Comparison of ENCODE assay signal across 8 cellular contexts in genomic region chr3:154018100-154018696, GRCh38.
DNase-seq lines count a peak whose midpoint lies in the region; ATAC-seq, FAIRE-seq and TF ChIP-seq lines count a peak whose summit lies in the region.

No MANE protein-coding gene starts in this region.

- intact Hi-C loops in A673 (cut with micrococcal nuclease; ENCODE audit: unreplicated experiment), result loop anchor here (5.0 kb wide), 1 partner anchor 991 kb away; no protein-coding TSS in a partner anchor
- intact Hi-C loops in HepG2 (cut with micrococcal nuclease; ENCODE audit: unreplicated experiment), result no loop called here

- TF ChIP-seq RAD21 in HepG2 (CRISPR knock-in tag; IDR thresholded peaks at IDR 0.05), result no peak

- BruUV-seq in A673 (replicated peaks; lab: Mats Ljungman, UMichigan), result no TSS peak
- no TSS peak for BruUV-seq in HepG2 (replicated peaks; lab: Mats Ljungman, UMichigan)

- TF ChIP-seq POLR2A in HepG2 (IDR thresholded peaks at IDR 0.05; ENCODE audit: insufficient read depth in 1 of 2, low read depth in 2 of 2, low read length in 2 of 2) (no peak), upper lobe of left lung (IDR thresholded peaks at IDR 0.05) (no peak)

- no peaks in the 10 kb centered on the region for H3K79me2 ChIP-seq in HepG2 (ENCODE audit: insufficient read depth, low read length)

- no peaks in the 10 kb centered on the region for H4K20me1 ChIP-seq in HepG2 (ENCODE audit: insufficient read depth, low read length)

- no peaks in the 10 kb centered on the region for H3K4me1 Mint-ChIP-seq in activated T-cell treated with anti-CD3 and anti-CD28 coated beads, Interleukin-2, amount 50 U/mL, for 4 hours (ENCODE audit: low read depth)

- 0% methylated on average over 3 of the region's 3 CpGs for WGBS in HepG2 (ENCODE audit: low lambda C conversion rate)
- WGBS in upper lobe of left lung, 2 donors, result 60 to 61% methylated on average over 3 of the region's 3 CpGs

- DNase-seq in A673 (ENCODE audit: low spot score), result peak; percentile 64
- peak; percentile 67 for DNase-seq in NCI-H69 (lab: John Stamatoyannopoulos, UW)
- peak; percentile 12 for DNase-seq in activated T-cell treated with anti-CD3 and anti-CD28 coated beads, Interleukin-2, amount 50 U/mL, for 4 hours
- DNase-seq in HepG2 (ENCODE audit: low spot score), result peak; percentile 33
- no peak for DNase-seq in stimulated activated naive CD4-positive, alpha-beta T cell treated with Interleukin-2 at 50 U/mL for 16 hours (lab: John Stamatoyannopoulos, UW)
- no peak for DNase-seq in upper lobe of left lung

- no peak overlapping the region for H3K9ac ChIP-seq in HepG2 (ENCODE audit: insufficient read depth, low read depth, low read length)

- H3K27ac ChIP-seq in A673 (ENCODE audit: low read depth, low read length, poor library complexity, severe bottlenecking), result no peak overlapping the region
- no peak overlapping the region for H3K27ac ChIP-seq in HepG2 (ENCODE audit: extremely low read length, insufficient read depth, low read length)
- no peak overlapping the region for H3K27ac ChIP-seq in upper lobe of left lung

- no peaks in the 10 kb centered on the region for H3K36me3 Mint-ChIP-seq in activated T-cell treated with anti-CD3 and anti-CD28 coated beads, Interleukin-2, amount 50 U/mL, for 4 hours (ENCODE audit: insufficient read depth)

- peak; percentile 74 for TF ChIP-seq CTCF in A673 (conservative IDR thresholded peaks at IDR 0.05; ENCODE audit: low read depth, low read length)
- peak; percentile 81 for TF ChIP-seq CTCF in GM12872 (IDR thresholded peaks at IDR 0.05; ENCODE audit: insufficient read depth, low read depth, low read length)
- peak; percentile 76 for TF ChIP-seq CTCF in HepG2 (CRISPR knock-in tag; IDR thresholded peaks at IDR 0.05)
- TF ChIP-seq CTCF in upper lobe of left lung (IDR thresholded peaks at IDR 0.05), result peak in 1 of 6 experiments; percentile 6

- in situ Hi-C loops in HepG2 (cut with HindIII; ENCODE audit: extremely low pct_ligation_motif_present, low pct_unique_long_range_greater_than_20kb), result no loop called here

- POLR2A ChIA-PET in A673 (lab: Charles Lee; ENCODE audit: low non-redundant PET), result no interaction called here
- POLR2A ChIA-PET in HepG2 (lab: Yijun Ruan, JAX), result no interaction called here

- peak; percentile 83 for ATAC-seq in HG02852 (IDR thresholded peaks at IDR 0.05; ENCODE audit: unreplicated experiment)
- no peak for ATAC-seq in activated T-cell treated with anti-CD3 and anti-CD28 coated beads, Interleukin-2, amount 50 U/mL, for 4 hours
- ATAC-seq in HepG2, result peak; percentile 94
- ATAC-seq in upper lobe of left lung (ENCODE audit: low FRiP score in 2 of 2), result no peak

- no peak overlapping the region for H3K4me2 ChIP-seq in HepG2 (ENCODE audit: low read depth, low read length)

- H3K9me3 ChIP-seq in A673 (ENCODE audit: low read depth, low read length, poor library complexity, severe bottlenecking) (peaks cover 4% of the 10 kb centered on the region), HepG2 (ENCODE audit: low read length) (no peaks in the 10 kb centered on the region), upper lobe of left lung (no peaks in the 10 kb centered on the region)

- H3K4me3 ChIP-seq in A673 (ENCODE audit: low read depth, low read length, poor library complexity, severe bottlenecking) (no peak overlapping the region), HepG2 (replicated peaks in 1 of 3; ENCODE audit: insufficient read depth in 1 of 3, low read depth in 2 of 3, low read length in 3 of 3) (no peak overlapping the region), upper lobe of left lung (no peak overlapping the region)

- no peaks in the 10 kb centered on the region for H3K4me1 ChIP-seq in A673 (ENCODE audit: insufficient read depth, low read length, poor library complexity, severe bottlenecking)
- H3K4me1 ChIP-seq in HepG2 (ENCODE audit: insufficient read depth, low read length), result peaks cover 10% of the 10 kb centered on the region
- H3K4me1 ChIP-seq in upper lobe of left lung, result no peaks in the 10 kb centered on the region

- FAIRE-seq in HepG2 (lab: Jason Lieb, UNC), result peak; percentile 70

- H3K9me3 Mint-ChIP-seq in activated T-cell treated with anti-CD3 and anti-CD28 coated beads, Interleukin-2, amount 50 U/mL, for 4 hours, result no peaks in the 10 kb centered on the region

- CTCF ChIA-PET in A673 (lab: Charles Lee) (interaction anchor here (0.5 kb wide), 1 partner anchor 313 kb away, joined by 10 read pairs; no protein-coding TSS in a partner anchor), HepG2 (lab: Yijun Ruan, JAX; ENCODE audit: low intra/inter-chr PET ratio, low total read pairs) (interaction anchor here (1.0 to 2.3 kb wide), 3 partner anchors 21 to 993 kb away, joined by 4 to 8 read pairs (median 6); no protein-coding TSS in a partner anchor)

- H3K4me3 Mint-ChIP-seq in activated T-cell treated with anti-CD3 and anti-CD28 coated beads, Interleukin-2, amount 50 U/mL, for 4 hours, result no peak overlapping the region

- no peaks in the 10 kb centered on the region for H3K36me3 ChIP-seq in A673 (ENCODE audit: insufficient read depth, low read length, poor library complexity, severe bottlenecking)
- no peaks in the 10 kb centered on the region for H3K36me3 ChIP-seq in HepG2 (replicated peaks in 1 of 2; ENCODE audit: control insufficient read depth in 1 of 2, insufficient read depth in 2 of 2, low read length in 2 of 2)
- H3K36me3 ChIP-seq in upper lobe of left lung, result no peaks in the 10 kb centered on the region

- TF ChIP-seq EP300 in HepG2 (IDR thresholded peaks at IDR 0.05; ENCODE audit: low read depth in 2 of 2, low read length in 2 of 2) (no peak), HepG2 (CRISPR knock-in tag; IDR thresholded peaks at IDR 0.05; ENCODE audit: borderline replicate concordance) (no peak), upper lobe of left lung (IDR thresholded peaks at IDR 0.05) (no peak)

- H3K27me3 Mint-ChIP-seq in activated T-cell treated with anti-CD3 and anti-CD28 coated beads, Interleukin-2, amount 50 U/mL, for 4 hours (ENCODE audit: low read depth), result peaks cover 3% of the 10 kb centered on the region

- no peaks in the 10 kb centered on the region for H3K27me3 ChIP-seq in A673 (replicated peaks; ENCODE audit: insufficient read depth, low read depth, low read length, poor library complexity)
- H3K27me3 ChIP-seq in HepG2 (ENCODE audit: control insufficient read depth in 1 of 2, insufficient read depth in 2 of 2, low read length in 2 of 2), result no peaks in the 10 kb centered on the region
- no peaks in the 10 kb centered on the region for H3K27me3 ChIP-seq in upper lobe of left lung

- no peak overlapping the region for H2AFZ ChIP-seq in HepG2 (ENCODE audit: low read length)

TF ChIP-seq in HepG2, 621 proteins besides CTCF, POLR2A, EP300 and RAD21:
- no peak for TF ChIP-seq SRY (CRISPR knock-in tag; IDR thresholded peaks at IDR 0.05)
- TF ChIP-seq TEAD2 (CRISPR knock-in tag; IDR thresholded peaks at IDR 0.05), result no peak
- TF ChIP-seq SAFB2 (CRISPR knock-in tag; IDR thresholded peaks at IDR 0.05; ENCODE audit: borderline replicate concordance, low read depth), result no peak
- TF ChIP-seq, protein P1, sequence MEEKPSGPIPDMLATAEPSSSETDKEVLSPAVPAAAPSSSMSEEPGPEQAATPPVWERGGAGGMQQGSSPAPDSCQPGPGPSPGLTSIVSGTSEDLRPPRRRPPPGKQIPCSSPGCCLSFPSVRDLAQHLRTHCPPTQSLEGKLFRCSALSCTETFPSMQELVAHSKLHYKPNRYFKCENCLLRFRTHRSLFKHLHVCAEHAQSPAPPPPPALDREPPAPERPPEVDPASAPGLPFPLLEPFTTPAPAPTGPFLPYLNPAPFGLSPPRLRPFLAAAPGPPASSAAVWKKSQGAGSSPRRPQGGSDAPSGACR (CRISPR knock-in tag; IDR thresholded peaks at IDR 0.05), result no peak
- TF ChIP-seq ZFP36L2 (CRISPR knock-in tag; IDR thresholded peaks at IDR 0.05), result no peak
- TF ChIP-seq, protein P2, sequence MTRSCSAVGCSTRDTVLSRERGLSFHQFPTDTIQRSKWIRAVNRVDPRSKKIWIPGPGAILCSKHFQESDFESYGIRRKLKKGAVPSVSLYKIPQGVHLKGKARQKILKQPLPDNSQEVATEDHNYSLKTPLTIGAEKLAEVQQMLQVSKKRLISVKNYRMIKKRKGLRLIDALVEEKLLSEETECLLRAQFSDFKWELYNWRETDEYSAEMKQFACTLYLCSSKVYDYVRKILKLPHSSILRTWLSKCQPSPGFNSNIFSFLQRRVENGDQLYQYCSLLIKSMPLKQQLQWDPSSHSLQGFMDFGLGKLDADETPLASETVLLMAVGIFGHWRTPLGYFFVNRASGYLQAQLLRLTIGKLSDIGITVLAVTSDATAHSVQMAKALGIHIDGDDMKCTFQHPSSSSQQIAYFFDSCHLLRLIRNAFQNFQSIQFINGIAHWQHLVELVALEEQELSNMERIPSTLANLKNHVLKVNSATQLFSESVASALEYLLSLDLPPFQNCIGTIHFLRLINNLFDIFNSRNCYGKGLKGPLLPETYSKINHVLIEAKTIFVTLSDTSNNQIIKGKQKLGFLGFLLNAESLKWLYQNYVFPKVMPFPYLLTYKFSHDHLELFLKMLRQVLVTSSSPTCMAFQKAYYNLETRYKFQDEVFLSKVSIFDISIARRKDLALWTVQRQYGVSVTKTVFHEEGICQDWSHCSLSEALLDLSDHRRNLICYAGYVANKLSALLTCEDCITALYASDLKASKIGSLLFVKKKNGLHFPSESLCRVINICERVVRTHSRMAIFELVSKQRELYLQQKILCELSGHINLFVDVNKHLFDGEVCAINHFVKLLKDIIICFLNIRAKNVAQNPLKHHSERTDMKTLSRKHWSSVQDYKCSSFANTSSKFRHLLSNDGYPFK (CRISPR knock-in tag; IDR thresholded peaks at IDR 0.05; ENCODE audit: borderline replicate concordance), result no peak
- peak; percentile 50 for TF ChIP-seq STAG1 (CRISPR knock-in tag; IDR thresholded peaks at IDR 0.05)
- no peak for TF ChIP-seq ZNF543 (CRISPR knock-in tag; IDR thresholded peaks at IDR 0.05)
- TF ChIP-seq ZNF547 (CRISPR knock-in tag; IDR thresholded peaks at IDR 0.05), result no peak
- no peak for TF ChIP-seq HNRNPH1 (optimal IDR thresholded peaks at IDR 0.05; ENCODE audit: low read depth, low read length)
- TF ChIP-seq SMC3 (IDR thresholded peaks at IDR 0.05; ENCODE audit: low read length), result peak; percentile 73
- no peak for TF ChIP-seq HBP1 (CRISPR knock-in tag; IDR thresholded peaks at IDR 0.05; ENCODE audit: low read depth)
- TF ChIP-seq SP2 (CRISPR knock-in tag; IDR thresholded peaks at IDR 0.05), result no peak

Comparison
In these comparisons a context has a peak if more than half of its experiments do, and no peak if none do; other contexts are left out.
1. DNase-seq: peak in A673 (single experiment), NCI-H69 (single experiment), activated T-cell treated with anti-CD3 and anti-CD28 coated beads, Interleukin-2, amount 50 U/mL, for 4 hours (single experiment) and HepG2 (single experiment); none in stimulated activated naive CD4-positive, alpha-beta T cell treated with Interleukin-2 at 50 U/mL for 16 hours (single experiment) and upper lobe of left lung (0 of 2).
2. ATAC-seq: peak in HG02852 (single experiment) and HepG2 (single experiment); none in activated T-cell treated with anti-CD3 and anti-CD28 coated beads, Interleukin-2, amount 50 U/mL, for 4 hours (0 of 2) and upper lobe of left lung (0 of 2).